Comparison of ENCODE assay signal across 9 cellular contexts in genomic region chr7:16647435-16647960, GRCh38. TPM values are rescaled to one million over a fixed set of nuclear protein-coding genes. Genes with fewer than 3 reads are reported as not detected.
DNase-seq lines count a peak whose midpoint lies in the region; ATAC-seq and TF ChIP-seq lines count a peak whose summit lies in the region.
"Had no signal": no experiment of that assay in that cellular context is flagged by ENCODE, and none has a peak within 500 bp of the region (broad histone marks: within the 10 kb centered on the region; RNA-seq: fewer than 3 reads in every experiment).

No MANE protein-coding gene starts in this region.

- H3K36me3 ChIP-seq in CD8-positive, alpha-beta T cell (ENCODE audit: insufficient read depth, low read length), result no peaks in the 10 kb centered on the region
- H3K36me3 ChIP-seq in Karpas-422 (ENCODE audit: insufficient read depth, low read length) (peaks cover 21% of the 10 kb centered on the region; the same call in 1 of the 2 replicates), brain microvascular endothelial cell (replicated peaks) (no peaks in the 10 kb centered on the region)
- H3K36me3 ChIP-seq: spleen had no signal

- peak overlapping the region; percentile 89 for H3K4me2 ChIP-seq in Karpas-422 (ENCODE audit: low read depth, low read length, poor library complexity, severe bottlenecking)

- H3K9me3 ChIP-seq in CD8-positive, alpha-beta T cell (ENCODE audit: low read length), result no peaks in the 10 kb centered on the region
- H3K9me3 ChIP-seq in Karpas-422 (ENCODE audit: low read length), result no peaks in the 10 kb centered on the region
- H3K9me3 ChIP-seq: spleen had no signal

- POLR2A ChIA-PET in CD8-positive, alpha-beta T cell (lab: Charles Lee), result interaction anchor here (2.5 kb wide), 1 partner anchor 227 kb away, joined by 28 read pairs; the partner anchor contains the start of gene CRPPA
- POLR2A ChIA-PET in naive thymus-derived CD8-positive, alpha-beta T cell (lab: Charles Lee), result interaction anchor here (0.6 kb wide), 2 partner anchors 30 to 37 kb away, joined by 3 read pairs; no protein-coding TSS in a partner anchor

- no peak overlapping the region for H3K4me3 ChIP-seq in CD8-positive, alpha-beta T cell (ENCODE audit: low read depth, low read length)
- H3K4me3 ChIP-seq in Karpas-422 (ENCODE audit: low read length) (peak overlapping the region; percentile 90), brain microvascular endothelial cell (ENCODE audit: low read depth, low read length) (peak overlapping the region; percentile 96)

- H3K36me3 Mint-ChIP-seq in CD8-positive, alpha-beta T cell, result peaks cover 17% of the 10 kb centered on the region
- H3K36me3 Mint-ChIP-seq in naive thymus-derived CD8-positive, alpha-beta T cell, result no peaks in the 10 kb centered on the region

- intact Hi-C loops in CD8-positive, alpha-beta T cell (cut with DNase I, micrococcal nuclease), result loop anchor here (2.0 to 10.0 kb wide), 8 partner anchors 25 to 1295 kb away; partner anchors contain the start of genes SNX13 (in 2 of the 2) and AHR (in 1 of the 2)
- intact Hi-C loops in posterior cingulate gyrus (cut with DNase I), result no loop called here

- no peak for DNase-seq in CD8-positive, alpha-beta T cell
- peak; percentile 49 for DNase-seq in Karpas-422
- DNase-seq in brain microvascular endothelial cell, result no peak
- DNase-seq in naive thymus-derived CD8-positive, alpha-beta T cell, result no peak
- DNase-seq in posterior cingulate gyrus, result no peak
- no peak for DNase-seq in stimulated activated naive CD4-positive, alpha-beta T cell (lab: John Stamatoyannopoulos, UW)
- DNase-seq: spleen had no signal

- H3K4me1 ChIP-seq in CD8-positive, alpha-beta T cell (ENCODE audit: insufficient read depth, low read length), result peaks cover 53% of the 10 kb centered on the region
- H3K4me1 ChIP-seq in Karpas-422 (ENCODE audit: low read length), result peaks cover 56% of the 10 kb centered on the region

- no peaks in the 10 kb centered on the region for H3K9me2 ChIP-seq in Karpas-422 (replicated peaks; ENCODE audit: insufficient read depth, low read length)

- peaks cover 51% of the 10 kb centered on the region for H4K20me1 ChIP-seq in Karpas-422 (ENCODE audit: insufficient read depth, low read depth, low read length)

- no peak for TF ChIP-seq CTCF in CD8-positive, alpha-beta T cell (IDR thresholded peaks at IDR 0.05)
- TF ChIP-seq CTCF in brain microvascular endothelial cell (IDR thresholded peaks at IDR 0.05; ENCODE audit: low read depth, low read length, missing control alignments), result no peak

- H3K4me1 Mint-ChIP-seq in CD8-positive, alpha-beta T cell (ENCODE audit: low read depth), result peaks cover 75% of the 10 kb centered on the region
- peaks cover 32 to 90% (median 73%) of the 10 kb centered on the region in 4 donors for H3K4me1 Mint-ChIP-seq in naive thymus-derived CD8-positive, alpha-beta T cell

- no peaks in the 10 kb centered on the region for H3K9me3 Mint-ChIP-seq in CD8-positive, alpha-beta T cell
- no peaks in the 10 kb centered on the region for H3K9me3 Mint-ChIP-seq in naive thymus-derived CD8-positive, alpha-beta T cell

- H3K79me2 ChIP-seq in Karpas-422 (ENCODE audit: low read length), result peaks cover 93% of the 10 kb centered on the region

- peak overlapping the region; percentile 86 for H3K9ac ChIP-seq in Karpas-422 (ENCODE audit: low read length)

- CTCF ChIA-PET in CD8-positive, alpha-beta T cell (lab: Charles Lee), result no interaction called here

- no peak for ATAC-seq in CD8-positive, alpha-beta T cell
- ATAC-seq in naive thymus-derived CD8-positive, alpha-beta T cell, result no peak
- ATAC-seq in GM18873 (IDR thresholded peaks at IDR 0.05; ENCODE audit: low FRiP score, unreplicated experiment), result no peak
- ATAC-seq in HG03095 (IDR thresholded peaks at IDR 0.05; ENCODE audit: unreplicated experiment), result no peak

- no peaks in the 10 kb centered on the region for H3K27me3 Mint-ChIP-seq in CD8-positive, alpha-beta T cell (ENCODE audit: low read depth)
- H3K27me3 Mint-ChIP-seq in naive thymus-derived CD8-positive, alpha-beta T cell, result no peaks in the 10 kb centered on the region

- H2AFZ ChIP-seq in Karpas-422 (ENCODE audit: low read length), result no peak overlapping the region

- no peak overlapping the region for H3K27ac ChIP-seq in CD8-positive, alpha-beta T cell (ENCODE audit: low read depth, low read length)
- peak overlapping the region; percentile 50 for H3K27ac ChIP-seq in Karpas-422 (ENCODE audit: low read length)
- no peak overlapping the region for H3K27ac ChIP-seq in brain microvascular endothelial cell

- no peaks in the 10 kb centered on the region for H3K27me3 ChIP-seq in CD8-positive, alpha-beta T cell (ENCODE audit: insufficient read depth, low read length)
- H3K27me3 ChIP-seq in Karpas-422 (ENCODE audit: low read length) (no peaks in the 10 kb centered on the region), brain microvascular endothelial cell (replicated peaks) (no peaks in the 10 kb centered on the region)
- H3K27me3 ChIP-seq: spleen had no signal

- in situ Hi-C loops in brain microvascular endothelial cell (cut with HindIII; ENCODE audit: low pct_ligation_motif_present, low sequenced_read_pairs), result no loop called here

- peak overlapping the region; percentile 4 for H3K27ac Mint-ChIP-seq in CD8-positive, alpha-beta T cell
- peak overlapping the region in 5 of 10 donors; percentile 46 to 98 (median 83) for H3K27ac Mint-ChIP-seq in naive thymus-derived CD8-positive, alpha-beta T cell

- peak overlapping the region; percentile 99 for H3K4me3 Mint-ChIP-seq in CD8-positive, alpha-beta T cell
- peak overlapping the region; percentile 91 to 100 (median 100) for H3K4me3 Mint-ChIP-seq in naive thymus-derived CD8-positive, alpha-beta T cell

RNA-seq across cellular contexts. Expression of gene BZW2, which starts 1.5 kb away (rescaled TPM):
- total RNA-seq in CD8-positive, alpha-beta T cell, result 10 to 100 TPM; 23.2 to 23.8 TPM
- total RNA-seq in Karpas-422 (2014; rRNA removed; shearing (Covaris generic); ENCODE audit: low replicate concordance), result 122 and 163 TPM in 2 replicates
- 10 to 100 TPM; 33.4 to 34.1 TPM for total RNA-seq in naive thymus-derived CD8-positive, alpha-beta T cell
- polyA plus RNA-seq in naive thymus-derived CD8-positive, alpha-beta T cell, result 10 to 100 TPM; 76.9 to 83.4 (median 81.6) TPM

RNA-seq across cellular contexts. Expression of gene ANKMY2, which starts 1.9 kb away (rescaled TPM):
- 1 to 10 TPM; 3.9 TPM for total RNA-seq in CD8-positive, alpha-beta T cell
- 25.1 and 34.5 TPM in 2 replicates for total RNA-seq in Karpas-422 (2014; rRNA removed; shearing (Covaris generic); ENCODE audit: low replicate concordance)
- total RNA-seq in naive thymus-derived CD8-positive, alpha-beta T cell, result 10 to 100 TPM; 12.3 to 13.6 TPM
- polyA plus RNA-seq in naive thymus-derived CD8-positive, alpha-beta T cell, result 10 to 100 TPM; 11.9 to 14.7 (median 13.6) TPM
